ENCODE assay signal across 15 cellular contexts in the genomic region with DNA sequence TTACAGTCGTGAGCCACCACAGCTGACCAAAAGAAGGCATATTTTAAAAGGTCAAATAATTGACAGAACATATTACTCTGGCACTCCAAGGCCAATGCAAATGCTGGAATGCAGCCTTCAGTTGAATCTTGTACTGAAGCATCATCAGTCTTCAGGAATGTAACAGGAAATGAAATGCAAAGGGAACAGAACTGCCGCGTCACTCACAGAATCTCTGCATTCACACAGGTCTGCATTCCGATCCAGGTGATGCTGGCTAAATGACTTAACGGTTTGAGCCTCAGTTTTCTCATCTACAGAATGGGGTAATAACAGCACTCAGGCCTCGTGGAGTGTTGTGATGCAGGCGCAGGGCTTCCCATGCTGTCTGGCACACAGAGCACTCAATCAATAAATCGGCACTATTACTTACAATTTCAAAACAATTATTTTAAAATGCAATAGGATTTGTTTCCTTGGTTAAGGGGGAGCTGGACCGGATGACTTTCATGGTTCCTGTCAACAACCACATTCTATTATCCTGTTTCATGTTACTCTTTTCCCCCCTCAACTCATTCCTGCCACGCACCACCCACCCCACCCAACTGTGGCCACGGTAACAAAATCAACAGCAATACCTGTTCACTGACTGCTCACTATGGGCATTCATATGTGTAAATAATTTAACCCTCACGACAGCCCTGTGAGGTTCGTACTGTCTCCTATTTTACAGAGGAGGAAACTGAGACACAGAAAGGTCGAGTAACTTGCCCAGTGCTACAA. TPM values are rescaled to one million over a fixed set of nuclear protein-coding genes. Genes with fewer than 3 reads are reported as not detected.
DNase-seq lines count a peak whose midpoint lies in the region; ATAC-seq, FAIRE-seq and TF ChIP-seq lines count a peak whose summit lies in the region.
"Had no signal": no experiment of that assay in that cellular context is flagged by ENCODE, and none has a peak within 500 bp of the region (broad histone marks: within the 10 kb centered on the region; RNA-seq: fewer than 3 reads in every experiment).

No MANE protein-coding gene starts in this region.

- BruUV-seq in mammary epithelial cell (replicated peaks; lab: Mats Ljungman, UMichigan): no TSS peak

- peaks cover 23% of the 10 kb centered on the region for H3K79me2 ChIP-seq in mammary epithelial cell (ENCODE audit: insufficient read depth, low read length)

- no peaks in the 10 kb centered on the region for H3K9me3 ChIP-seq in mammary epithelial cell (replicated peaks; ENCODE audit: insufficient read depth, low read length)
- no peaks in the 10 kb centered on the region for H3K9me3 ChIP-seq in kidney (ENCODE audit: control insufficient read depth in 1 of 2, low read length in 2 of 2)
- H3K9me3 ChIP-seq in aorta (ENCODE audit: control insufficient read depth, low read length): no peaks in the 10 kb centered on the region

- H3K27ac ChIP-seq in mammary epithelial cell (ENCODE audit: insufficient read depth, low read depth, low read length): peak overlapping the region; percentile 86
- H3K27ac ChIP-seq in kidney (ENCODE audit: low read depth in 2 of 2, low read length in 2 of 2): peak overlapping the region; percentile 85 to 87
- peak overlapping the region; percentile 49 to 72 for H3K27ac ChIP-seq in aorta (ENCODE audit: low read depth in 1 of 2, low read length in 2 of 2)

- H3K4me1 ChIP-seq in mammary epithelial cell (ENCODE audit: insufficient read depth, low read length): peaks cover 85% of the 10 kb centered on the region
- peaks cover 53 to 85% of the 10 kb centered on the region in 2 donors for H3K4me1 ChIP-seq in kidney (ENCODE audit: control insufficient read depth in 1 of 2, insufficient read depth in 1 of 2, low read depth in 1 of 2, low read length in 2 of 2)
- peaks cover 5 to 21% of the 10 kb centered on the region in 2 donors for H3K4me1 ChIP-seq in aorta (ENCODE audit: control insufficient read depth in 1 of 2, insufficient read depth in 2 of 2, low read length in 2 of 2)

- H3K36me3 Mint-ChIP-seq in natural killer cell: no peaks in the 10 kb centered on the region
- H3K36me3 Mint-ChIP-seq in natural killer cell treated with Interleukin-12 subunit alpha and Interleukin-12 subunit beta and Interleukin-15 and Interleukin-18, amount 100 ng/mL, for 72 hours: no peaks in the 10 kb centered on the region

- peaks cover 77 to 88% of the 10 kb centered on the region in 2 donors for H3K4me1 Mint-ChIP-seq in natural killer cell
- H3K4me1 Mint-ChIP-seq in natural killer cell treated with Interleukin-12 subunit alpha and Interleukin-12 subunit beta and Interleukin-15 and Interleukin-18, amount 100 ng/mL, for 72 hours (ENCODE audit: low read depth in 2 of 2): peaks cover 55 to 72% of the 10 kb centered on the region in 2 donors
- H3K4me1 Mint-ChIP-seq: activated T-helper 17 cell treated with anti-CD3 and anti-CD28 coated beads, Interleukin-2, amount 50 U/mL, for 72 hours had no signal

- H4K20me1 ChIP-seq in mammary epithelial cell (ENCODE audit: insufficient read depth, low read length): no peaks in the 10 kb centered on the region

- H3K36me3 ChIP-seq in mammary epithelial cell (ENCODE audit: insufficient read depth, low read length): no peaks in the 10 kb centered on the region
- H3K36me3 ChIP-seq in kidney (ENCODE audit: control insufficient read depth in 1 of 2, insufficient read depth in 2 of 2, low read length in 2 of 2): peaks cover 0 to 4% of the 10 kb centered on the region in 2 donors
- peaks cover 0 to 3% of the 10 kb centered on the region in 2 donors for H3K36me3 ChIP-seq in aorta (ENCODE audit: control insufficient read depth in 1 of 2, insufficient read depth in 2 of 2, low read length in 1 of 2)

- DNase-seq in natural killer cell: no peak
- DNase-seq in natural killer cell treated with Interleukin-12 subunit alpha and Interleukin-12 subunit beta and Interleukin-15 and Interleukin-18, amount 100 ng/mL, for 72 hours (ENCODE audit: low spot score): no peak
- peak; percentile 88 for DNase-seq in mammary epithelial cell
- no peak for DNase-seq in kidney
- no peak for DNase-seq in aorta
- no peak for DNase-seq in erythroblast (lab: John Stamatoyannopoulos, UW)
- no peak for DNase-seq in NCI-H187 (lab: John Stamatoyannopoulos, UW)
- DNase-seq: AML-193; NCI-H748 treated with DMSO at 0.1 percent for 48 hours; stimulated activated CD4-positive, alpha-beta T cell treated with anti-CD3 and anti-CD28 coated beads, Interleukin-15, amount 100 ng/mL, for 24 hours; stimulated activated naive CD4-positive, alpha-beta T cell treated with Interleukin-2 at 50 U/mL for 16 hours had no signal

- H3K9ac ChIP-seq in mammary epithelial cell (ENCODE audit: insufficient read depth, low read length) (no peak overlapping the region), kidney (ENCODE audit: low read length in 2 of 2) (peak overlapping the region; percentile 27 to 76)

- no peak for TF ChIP-seq CTCF in natural killer cell (IDR thresholded peaks at IDR 0.05)
- no peak for TF ChIP-seq CTCF in mammary epithelial cell (conservative IDR thresholded peaks at IDR 0.05 in 1 of 2, IDR thresholded peaks at IDR 0.05 in 1 of 2; ENCODE audit: extremely low read depth in 1 of 2, insufficient read depth in 1 of 2, low read depth in 1 of 2, low read length in 2 of 2)
- no peak for TF ChIP-seq CTCF in kidney (IDR thresholded peaks at IDR 0.05; ENCODE audit: borderline replicate concordance, extremely low read depth, insufficient read depth)

- in situ Hi-C loops in mammary epithelial cell (cut with MboI; ENCODE audit: low sequenced_read_pairs in 2 of 2): no loop called here

- H3K9me3 Mint-ChIP-seq in natural killer cell: no peaks in the 10 kb centered on the region
- H3K9me3 Mint-ChIP-seq in natural killer cell treated with Interleukin-12 subunit alpha and Interleukin-12 subunit beta and Interleukin-15 and Interleukin-18, amount 100 ng/mL, for 72 hours: no peaks in the 10 kb centered on the region
- H3K9me3 Mint-ChIP-seq: activated T-helper 17 cell treated with anti-CD3 and anti-CD28 coated beads, Interleukin-2, amount 50 U/mL, for 72 hours; T-helper 2 cell treated with Interferon-gamma antibody and Interleukin-4, amounts not matched to agents 5 μg/mL and 100 μg/mL, for 36 hours had no signal

- no peak for ATAC-seq in natural killer cell
- ATAC-seq in natural killer cell treated with Interleukin-12 subunit alpha and Interleukin-12 subunit beta and Interleukin-15 and Interleukin-18, amount 100 ng/mL, for 72 hours: no peak
- ATAC-seq in aorta (ENCODE audit: low FRiP score): no peak
- no peak for ATAC-seq in GM21367 (IDR thresholded peaks at IDR 0.05; ENCODE audit: unreplicated experiment)
- ATAC-seq: activated T-helper 17 cell treated with anti-CD3 and anti-CD28 coated beads, Interleukin-2, amount 50 U/mL, for 72 hours had no signal

- no peak overlapping the region for H3K4me2 ChIP-seq in mammary epithelial cell (ENCODE audit: insufficient read depth, low read depth, low read length)

- 54% methylated on average over 13 of the region's 14 CpGs for WGBS in mammary epithelial cell (ENCODE audit: low coverage, missing lambda C conversion rate)
- 62 to 63% methylated on average over 14 of the region's 14 CpGs for WGBS in aorta, 2 donors

- no peak overlapping the region for H3K4me3 ChIP-seq in mammary epithelial cell (replicated peaks in 1 of 3; ENCODE audit: insufficient read depth in 1 of 3, low read depth in 2 of 3, low read length in 3 of 3)
- H3K4me3 ChIP-seq in kidney (ENCODE audit: low read length in 2 of 2): peak overlapping the region; percentile 40 to 57
- H3K4me3 ChIP-seq in aorta (ENCODE audit: low read length in 2 of 2): no peak overlapping the region

- CTCF ChIA-PET in mammary epithelial cell (lab: Charles Lee; ENCODE audit: low non-redundant PET): interaction anchor here (0.7 kb wide), 2 partner anchors 38 to 112 kb away, joined by 3 to 12 read pairs; no protein-coding TSS in a partner anchor

- intact Hi-C loops in natural killer cell (cut with micrococcal nuclease) (no loop called here), mammary epithelial cell (cut with micrococcal nuclease) (no loop called here), kidney (cut with DNase I) (no loop called here), aorta (cut with DNase I) (no loop called here)

- FAIRE-seq in kidney (lab: Jason Lieb, UNC): no peak
- FAIRE-seq: endometrium had no signal

- no peaks in the 10 kb centered on the region for H3K27me3 ChIP-seq in mammary epithelial cell (ENCODE audit: insufficient read depth, low read length)
- no peaks in the 10 kb centered on the region for H3K27me3 ChIP-seq in aorta (ENCODE audit: control insufficient read depth in 1 of 2, insufficient read depth in 2 of 2, low read length in 1 of 2)

- H2AFZ ChIP-seq in mammary epithelial cell (ENCODE audit: low read depth, low read length): no peak overlapping the region

- TF ChIP-seq POLR2A in erythroblast (IDR thresholded peaks at IDR 0.05; ENCODE audit: low read length): no peak

- no peaks in the 10 kb centered on the region for H3K27me3 Mint-ChIP-seq in natural killer cell (ENCODE audit: low read depth in 2 of 2)
- H3K27me3 Mint-ChIP-seq in natural killer cell treated with Interleukin-12 subunit alpha and Interleukin-12 subunit beta and Interleukin-15 and Interleukin-18, amount 100 ng/mL, for 72 hours: no peaks in the 10 kb centered on the region

- dilution Hi-C loops in mammary epithelial cell (cut with HindIII; ENCODE audit: low sequenced_read_pairs): no loop called here

- H3K27ac Mint-ChIP-seq in natural killer cell: peak overlapping the region; percentile 89 to 91
- peak overlapping the region in 1 of 2 donors; percentile 99 for H3K27ac Mint-ChIP-seq in natural killer cell treated with Interleukin-12 subunit alpha and Interleukin-12 subunit beta and Interleukin-15 and Interleukin-18, amount 100 ng/mL, for 72 hours
- H3K27ac Mint-ChIP-seq: activated T-helper 17 cell treated with anti-CD3 and anti-CD28 coated beads, Interleukin-2, amount 50 U/mL, for 72 hours; T-helper 2 cell treated with Interferon-gamma antibody and Interleukin-4, amounts not matched to agents 5 μg/mL and 100 μg/mL, for 36 hours had no signal

- H3K4me3 Mint-ChIP-seq in natural killer cell: peak overlapping the region; percentile 9
- no peak overlapping the region for H3K4me3 Mint-ChIP-seq in natural killer cell treated with Interleukin-12 subunit alpha and Interleukin-12 subunit beta and Interleukin-15 and Interleukin-18, amount 100 ng/mL, for 72 hours
- H3K4me3 Mint-ChIP-seq: activated T-helper 17 cell treated with anti-CD3 and anti-CD28 coated beads, Interleukin-2, amount 50 U/mL, for 72 hours; T-helper 2 cell treated with Interferon-gamma antibody and Interleukin-4, amounts not matched to agents 5 μg/mL and 100 μg/mL, for 36 hours had no signal

RNA-seq across cellular contexts. Expression of a gene that starts 32.5 kb away (rescaled TPM):
- total RNA-seq in natural killer cell (100 to 1,000 TPM in 2 of 3 donors, 10 to 100 TPM in 1; 88.8 to 107 (median 101) TPM), mammary epithelial cell (100 to 1,000 TPM in 1 of 2 donors, 10 to 100 TPM in 1; 73.4 to 300 TPM), kidney (1,703 TPM), aorta (1,000 to 10,000 TPM; 2,521 to 2,714 TPM)
- total RNA-seq in natural killer cell treated with Interleukin-12 subunit alpha and Interleukin-12 subunit beta and Interleukin-15 and Interleukin-18, amount 100 ng/mL, for 72 hours: 10 to 100 TPM; 11.7 to 82.1 TPM
- polyA plus RNA-seq in mammary epithelial cell (159 TPM), kidney (ENCODE audit: insufficient read depth, low read depth, low replicate concordance) (2,157 TPM), aorta (1,000 to 10,000 TPM; 2,886 to 5,050 TPM)
- polyA minus RNA-seq in mammary epithelial cell: 42.0 TPM
- total RNA-seq: activated T-helper 17 cell treated with anti-CD3 and anti-CD28 coated beads, Interleukin-2, amount 50 U/mL, for 72 hours had no signal

Comparison
In these comparisons a context has a peak if more than half of its experiments do, and no peak if none do; other contexts are left out.
1. H3K4me3 ChIP-seq: peak in kidney (2 of 2); none in mammary epithelial cell (0 of 3) and aorta (0 of 2).
2. Peak in every context shown above with its lines, with median percentiles within 50 percentile points of each other: H3K27ac ChIP-seq.